ENCODE assay signal across 20 cellular contexts in the genomic region with DNA sequence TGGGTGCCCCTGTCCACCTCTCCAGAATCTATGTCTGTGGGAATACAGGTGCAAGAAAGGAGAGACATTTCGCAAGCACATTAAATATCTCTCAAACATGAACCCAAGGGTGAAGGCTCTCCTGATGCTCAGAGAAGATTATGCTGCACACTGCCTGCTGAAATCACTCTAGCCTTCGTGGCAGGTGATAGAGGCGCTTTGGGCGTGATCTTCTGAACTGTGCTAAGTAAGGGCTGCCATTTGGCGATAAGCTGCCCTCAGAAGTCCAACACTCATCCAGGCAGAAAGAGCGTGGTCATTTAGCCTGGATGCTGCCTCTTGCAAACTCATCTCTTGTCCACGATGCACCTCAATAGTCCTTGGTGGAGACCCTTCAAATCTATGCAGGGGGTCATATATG.
DNase-seq lines count a peak whose midpoint lies in the region; ATAC-seq, FAIRE-seq and TF ChIP-seq lines count a peak whose summit lies in the region.
"Had no signal": no experiment of that assay in that cellular context is flagged by ENCODE, and none has a peak within 500 bp of the region (broad histone marks: within the 10 kb centered on the region; RNA-seq: fewer than 3 reads in every experiment).

No MANE protein-coding gene starts in this region.

- FAIRE-seq in K562 (lab: Jason Lieb, UNC): peak; percentile 92
- FAIRE-seq: A204.1, GM12891, GM18507 had no signal

- no peaks in the 10 kb centered on the region for H3K79me1 ChIP-seq in mesenchymal stem cell (replicated peaks; ENCODE audit: low read length, poor library complexity, severe bottlenecking)

- WGBS in K562 (ENCODE audit: insufficient coverage, low coverage, missing lambda C conversion rate): under 1% methylated on average over 7 of the region's 7 CpGs
- WGBS in mesenchymal stem cell: 99% methylated on average over 7 of the region's 7 CpGs

- H2BK5ac ChIP-seq in mesenchymal stem cell (ENCODE audit: low read depth, low read length, poor library complexity, severe bottlenecking): no peak overlapping the region

- no peak for TF ChIP-seq POLR2A in K562 (conservative IDR thresholded peaks at IDR 0.05)

- H3K14ac ChIP-seq in mesenchymal stem cell (ENCODE audit: low read length in 2 of 2): no peak overlapping the region

- no peak overlapping the region for H3K4me3 ChIP-seq in K562
- H3K4me3 ChIP-seq in mesenchymal stem cell (ENCODE audit: insufficient read depth in 1 of 2, low read depth in 1 of 2, low read length in 2 of 2): no peak overlapping the region
- H3K4me3 ChIP-seq: BLaER1, GM23338 had no signal

- H3K9me3 ChIP-seq in K562 (replicated peaks; ENCODE audit: control insufficient read depth, insufficient read depth, low read depth, low read length) (peaks cover 21% of the 10 kb centered on the region), mesenchymal stem cell (ENCODE audit: control insufficient read depth, low read length) (peaks cover 40% of the 10 kb centered on the region)

- ATAC-seq in K562: peak; percentile 97
- ATAC-seq in left ventricle myocardium superior: no peak
- ATAC-seq: CD8-positive, alpha-beta T cell; GM23338; HCT116 had no signal

- H3K4me1 ChIP-seq in K562 (replicated peaks in 1 of 2; ENCODE audit: control insufficient read depth in 2 of 2, insufficient read depth in 2 of 2, low read length in 2 of 2) (peaks cover 0 to 13% of the 10 kb centered on the region in 2 experiments; a peak in 2 of 5 replicates), mesenchymal stem cell (ENCODE audit: control insufficient read depth, insufficient read depth, low read depth, low read length) (no peaks in the 10 kb centered on the region)
- H3K4me1 ChIP-seq: BLaER1, Caco-2 had no signal

- DNase-seq in NCI-H510A treated with DMSO at 0.1 percent for 48 hours (lab: John Stamatoyannopoulos, UW) (peak; percentile 44), NCI-H510A (lab: John Stamatoyannopoulos, UW) (no peak), K562 (ENCODE audit: extremely low read depth in 1 of 4, low spot score in 3 of 4) (peak; percentile 40 to 80 (median 55)), mesenchymal stem cell (no peak), left ventricle myocardium superior (no peak), NCI-H2081 treated with DMSO at 0.1 percent for 48 hours (lab: John Stamatoyannopoulos, UW) (no peak)
- DNase-seq: Caco-2; CD4-positive, CD25-positive, alpha-beta regulatory T cell; CD8-positive, alpha-beta T cell; DMS153; GF-D8; H9 had no signal

- TF ChIP-seq EP300 in K562 (IDR thresholded peaks at IDR 0.05; ENCODE audit: low read length): peak; percentile 91

- no peak overlapping the region for H3K4me2 ChIP-seq in K562 (ENCODE audit: insufficient read depth, low read length)
- no peak overlapping the region for H3K4me2 ChIP-seq in mesenchymal stem cell (ENCODE audit: low read length, poor library complexity, severe bottlenecking)
- H3K4me2 ChIP-seq: BLaER1, GM23338 had no signal

- H4K91ac ChIP-seq in mesenchymal stem cell (ENCODE audit: low read length): no peak overlapping the region

- H3K27ac ChIP-seq in K562 (ENCODE audit: extremely low read depth, low read depth, low read length) (no peak overlapping the region), mesenchymal stem cell (ENCODE audit: low read length, poor library complexity, severe bottlenecking) (no peak overlapping the region)
- H3K27ac ChIP-seq: 22Rv1, BLaER1, C4-2B had no signal

- no peak overlapping the region for H2BK15ac ChIP-seq in mesenchymal stem cell (ENCODE audit: low read depth, poor library complexity, severe bottlenecking)

- no peak overlapping the region for H3K4ac ChIP-seq in mesenchymal stem cell (ENCODE audit: low read depth in 1 of 2, low read length in 2 of 2)

- H3K36me3 ChIP-seq in K562 (ENCODE audit: control insufficient read depth, insufficient read depth, low read length) (no peaks in the 10 kb centered on the region), mesenchymal stem cell (ENCODE audit: control insufficient read depth in 1 of 2, insufficient read depth in 2 of 2, low read depth in 1 of 2, low read length in 2 of 2) (no peaks in the 10 kb centered on the region)
- H3K36me3 ChIP-seq: BLaER1 had no signal

- H2AFZ ChIP-seq in K562 (ENCODE audit: low read depth, low read length) (no peak overlapping the region), mesenchymal stem cell (ENCODE audit: low read depth, low read length) (no peak overlapping the region)
- H2AFZ ChIP-seq: GM23338 had no signal

- intact Hi-C loops in K562 (cut with micrococcal nuclease): no loop called here
- intact Hi-C loops in left ventricle myocardium superior (cut with micrococcal nuclease): no loop called here

- in situ Hi-C loops in K562 (cut with MboI): no loop called here

- BruUV-seq in K562 (replicated peaks; lab: Mats Ljungman, UMichigan): no TSS peak

- H2BK120ac ChIP-seq in mesenchymal stem cell (ENCODE audit: low read depth, low read length): no peak overlapping the region

- no peak overlapping the region for H4K8ac ChIP-seq in mesenchymal stem cell (ENCODE audit: low read length)

- no peaks in the 10 kb centered on the region for H4K20me1 ChIP-seq in K562 (replicated peaks; ENCODE audit: control insufficient read depth, insufficient read depth, low read length)
- H4K20me1 ChIP-seq: BLaER1 had no signal

- H2BK12ac ChIP-seq in mesenchymal stem cell (ENCODE audit: low read length in 2 of 2): peak overlapping the region; percentile 7 to 51

- no peak overlapping the region for H2AK5ac ChIP-seq in mesenchymal stem cell (ENCODE audit: low read length, severe bottlenecking)

- TF ChIP-seq RAD21 in K562 (CRISPR knock-in tag; conservative IDR thresholded peaks at IDR 0.05 in 1 of 2, IDR thresholded peaks at IDR 0.05 in 1 of 2): no peak

- H3K9ac ChIP-seq in K562 (ENCODE audit: insufficient read depth in 1 of 2, low read depth in 2 of 2, low read length in 2 of 2) (no peak overlapping the region), mesenchymal stem cell (ENCODE audit: low read length) (no peak overlapping the region)
- H3K9ac ChIP-seq: BLaER1 had no signal

- H3K27me3 ChIP-seq in K562 (ENCODE audit: control insufficient read depth in 2 of 2, insufficient read depth in 2 of 2, low read length in 2 of 2) (no peaks in the 10 kb centered on the region), mesenchymal stem cell (ENCODE audit: control insufficient read depth in 1 of 2, insufficient read depth in 1 of 2, low read length in 2 of 2) (no peaks in the 10 kb centered on the region)
- H3K27me3 ChIP-seq: BLaER1 had no signal

- CTCF ChIA-PET in K562 (lab: Yijun Ruan, JAX; ENCODE audit: low intra/inter-chr PET ratio): no interaction called here

- no peak overlapping the region for H3K23ac ChIP-seq in mesenchymal stem cell (ENCODE audit: low read length in 2 of 2)

- H3K79me2 ChIP-seq in K562 (ENCODE audit: control insufficient read depth, insufficient read depth, low read length): no peaks in the 10 kb centered on the region

- POLR2A ChIA-PET in K562 (lab: Yijun Ruan, JAX): interaction anchor here (0.6 to 1.1 kb wide), 4 partner anchors 26 to 92 kb away, joined by 3 to 4 read pairs (median 3); no protein-coding TSS in a partner anchor

- H3K9me1 ChIP-seq in K562 (ENCODE audit: control insufficient read depth, insufficient read depth, low read length): no peaks in the 10 kb centered on the region

- no peak for TF ChIP-seq CTCF in K562 (IDR thresholded peaks at IDR 0.05 in 2 of 3, conservative IDR thresholded peaks at IDR 0.05 in 1 of 3; ENCODE audit: insufficient read depth in 2 of 3, low read depth in 1 of 3, low read length in 3 of 3)

- H3K18ac ChIP-seq in mesenchymal stem cell (ENCODE audit: low read depth in 1 of 2, low read length in 2 of 2): peak overlapping the region in 1 of 2 experiments; percentile 28

TF ChIP-seq in K562, 482 proteins besides CTCF, POLR2A, EP300 and RAD21 (continues in another document):
- TF ChIP-seq ZKSCAN8 (CRISPR knock-in tag; IDR thresholded peaks at IDR 0.05): no peak
- TF ChIP-seq BCOR (IDR thresholded peaks at IDR 0.05): peak; percentile 73; the same call in 1 of the 2 replicates
- TF ChIP-seq PCBP2 (IDR thresholded peaks at IDR 0.05; ENCODE audit: low read depth, low read length, poor library complexity, severe bottlenecking): no peak
- TF ChIP-seq PHB (CRISPR knock-in tag; IDR thresholded peaks at IDR 0.05): no peak
- no peak for TF ChIP-seq ZNF444 (CRISPR knock-in tag; IDR thresholded peaks at IDR 0.05)
- no peak for TF ChIP-seq ZNF282 (CRISPR knock-in tag; IDR thresholded peaks at IDR 0.05)
- no peak for TF ChIP-seq TAF15 (IDR thresholded peaks at IDR 0.05; ENCODE audit: low read depth, low read length)
- TF ChIP-seq, protein P1, sequence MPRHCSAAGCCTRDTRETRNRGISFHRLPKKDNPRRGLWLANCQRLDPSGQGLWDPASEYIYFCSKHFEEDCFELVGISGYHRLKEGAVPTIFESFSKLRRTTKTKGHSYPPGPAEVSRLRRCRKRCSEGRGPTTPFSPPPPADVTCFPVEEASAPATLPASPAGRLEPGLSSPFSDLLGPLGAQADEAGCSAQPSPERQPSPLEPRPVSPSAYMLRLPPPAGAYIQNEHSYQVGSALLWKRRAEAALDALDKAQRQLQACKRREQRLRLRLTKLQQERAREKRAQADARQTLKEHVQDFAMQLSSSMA (CRISPR knock-in tag; IDR thresholded peaks at IDR 0.05): no peak
- TF ChIP-seq, protein P2, sequence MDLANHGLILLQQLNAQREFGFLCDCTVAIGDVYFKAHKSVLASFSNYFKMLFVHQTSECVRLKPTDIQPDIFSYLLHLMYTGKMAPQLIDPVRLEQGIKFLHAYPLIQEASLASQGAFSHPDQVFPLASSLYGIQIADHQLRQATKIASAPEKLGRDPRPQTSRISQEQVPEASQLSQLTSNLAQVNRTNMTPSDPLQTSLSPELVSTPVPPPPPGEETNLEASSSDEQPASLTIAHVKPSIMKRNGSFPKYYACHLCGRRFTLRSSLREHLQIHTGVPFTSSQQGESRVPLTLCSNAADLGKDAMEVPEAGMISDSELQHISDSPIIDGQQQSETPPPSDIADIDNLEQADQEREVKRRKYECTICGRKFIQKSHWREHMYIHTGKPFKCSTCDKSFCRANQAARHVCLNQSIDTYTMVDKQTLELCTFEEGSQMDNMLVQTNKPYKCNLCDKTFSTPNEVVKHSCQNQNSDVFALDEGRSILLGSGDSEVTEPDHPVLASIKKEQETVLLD (IDR thresholded peaks at IDR 0.05): 0 out of 2 replicates have a peak, but pooled peaks have one; percentile 16
- peak; percentile 93 for TF ChIP-seq CEBPB (tag; IDR thresholded peaks at IDR 0.05)
- TF ChIP-seq CCAR2 (IDR thresholded peaks at IDR 0.05; ENCODE audit: low read depth, low read length): no peak

Comparison
In these comparisons a context has a peak if more than half of its experiments do, and no peak if none do; other contexts are left out.
1. DNase-seq: peak in NCI-H510A treated with DMSO at 0.1 percent for 48 hours (single experiment) and K562 (4 of 4); none in NCI-H510A (single experiment), mesenchymal stem cell (single experiment), left ventricle myocardium superior (single experiment) and NCI-H2081 treated with DMSO at 0.1 percent for 48 hours (single experiment).